Comparison of ENCODE assay signal across 31 cellular contexts in the genomic region with DNA sequence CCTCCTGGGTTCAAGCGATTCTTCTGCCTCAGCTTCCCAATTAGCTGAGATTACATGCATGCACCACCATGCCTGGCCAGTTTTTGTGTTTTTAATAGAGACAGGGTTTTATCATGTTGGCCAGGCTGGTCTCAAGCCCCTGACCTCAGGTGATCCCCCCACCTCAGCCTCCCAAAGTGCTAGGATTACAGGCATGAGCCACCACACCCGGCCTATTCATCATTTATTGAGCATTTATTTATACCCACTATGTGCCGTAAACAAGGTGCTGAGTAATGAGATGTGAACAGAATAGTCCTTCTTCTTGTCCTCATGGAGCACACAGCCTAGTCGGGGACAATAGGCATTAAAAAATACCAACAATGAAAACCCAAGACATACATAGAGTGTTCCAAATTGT. TPM values are rescaled to one million over a fixed set of nuclear protein-coding genes. Genes with fewer than 3 reads are reported as not detected.
DNase-seq lines count a peak whose midpoint lies in the region; ATAC-seq and TF ChIP-seq lines count a peak whose summit lies in the region.
"Had no signal": no experiment of that assay in that cellular context is flagged by ENCODE, and none has a peak within 500 bp of the region (broad histone marks: within the 10 kb centered on the region; RNA-seq: fewer than 3 reads in every experiment).

No MANE protein-coding gene starts in this region.

- no peak overlapping the region for H4K91ac ChIP-seq in trophoblast cell (ENCODE audit: low read depth, low read length)

- TF ChIP-seq POLR2A in esophagus squamous epithelium (IDR thresholded peaks at IDR 0.05), result no peak
- TF ChIP-seq POLR2A in transverse colon (IDR thresholded peaks at IDR 0.05), result no peak

- H3K14ac ChIP-seq in trophoblast cell (ENCODE audit: low read length), result no peak overlapping the region

- H2AFZ ChIP-seq in trophoblast cell (ENCODE audit: insufficient read depth, low read length, poor library complexity), result no peak overlapping the region
- H2AFZ ChIP-seq: parathyroid adenoma had no signal

- peaks cover 40% of the 10 kb centered on the region for H3K79me2 ChIP-seq in trophoblast cell (ENCODE audit: control insufficient read depth, insufficient read depth, low read length, poor library complexity)

- no peak for TF ChIP-seq CTCF in cardiac muscle cell (IDR thresholded peaks at IDR 0.05; ENCODE audit: low read depth, low read length)
- TF ChIP-seq CTCF in esophagus squamous epithelium (IDR thresholded peaks at IDR 0.05), result no peak
- TF ChIP-seq CTCF in transverse colon (IDR thresholded peaks at IDR 0.05), result no peak
- no peak for TF ChIP-seq CTCF in foreskin fibroblast (IDR thresholded peaks at IDR 0.05; ENCODE audit: low read depth, low read length)

- H3K9ac ChIP-seq in trophoblast cell (ENCODE audit: low read length), result no peak overlapping the region
- H3K9ac ChIP-seq: parathyroid adenoma had no signal

- no peak overlapping the region for H4K12ac ChIP-seq in trophoblast cell (ENCODE audit: low read depth, low read length)

- ATAC-seq in Right ventricle myocardium superior (ENCODE audit: poor library complexity), result no peak
- ATAC-seq: activated CD4-positive, alpha-beta T cell treated with anti-CD3 and anti-CD28 coated beads for 36 hours; activated CD8-positive, alpha-beta T cell treated with anti-CD3 and anti-CD28 coated beads for 36 hours; GM12878; right lobe of liver; upper lobe of right lung had no signal

- H3K4ac ChIP-seq in trophoblast cell (ENCODE audit: low read depth, low read length), result peak overlapping the region; percentile 74

- no peak overlapping the region for H3K18ac ChIP-seq in trophoblast cell (ENCODE audit: low read length)

- no peak overlapping the region for H3K4me3 ChIP-seq in cardiac muscle cell
- no peak overlapping the region for H3K4me3 ChIP-seq in esophagus squamous epithelium
- no peak overlapping the region for H3K4me3 ChIP-seq in trophoblast cell (ENCODE audit: low read depth, low read length)
- no peak overlapping the region for H3K4me3 ChIP-seq in transverse colon
- no peak overlapping the region for H3K4me3 ChIP-seq in foreskin fibroblast (ENCODE audit: low read depth in 1 of 2, low read length in 2 of 2)
- H3K4me3 ChIP-seq: GM12878, HAP-1, right lobe of liver, upper lobe of right lung had no signal

- no peak overlapping the region for H3K23ac ChIP-seq in trophoblast cell (ENCODE audit: low read length)

- no peak overlapping the region for H2BK5ac ChIP-seq in trophoblast cell (ENCODE audit: low read depth, low read length, poor library complexity)

- DNase-seq in cardiac muscle cell (ENCODE audit: low read depth in 1 of 2, low spot score in 1 of 2) (no peak), Right ventricle myocardium superior (no peak), esophagus squamous epithelium (lab: John Stamatoyannopoulos, UW) (no peak), trophoblast cell (no peak), transverse colon (no peak), foreskin fibroblast (no peak), ureter (ENCODE audit: low spot score) (no peak)
- no peak for DNase-seq in stimulated activated CD4-positive, alpha-beta T cell treated with anti-CD3 and anti-CD28 coated beads, Interleukin-15, amount 100 ng/mL, for 24 hours
- DNase-seq: 8988T; activated CD4-positive, alpha-beta T cell treated with anti-CD3 and anti-CD28 coated beads for 36 hours; activated CD8-positive, alpha-beta T cell treated with anti-CD3 and anti-CD28 coated beads for 36 hours; activated naive CD4-positive, alpha-beta T cell treated with anti-CD3 and anti-CD28 coated beads, Interleukin-2, amount 50 U/mL, for 16 hours; amygdala; COR-L47; cortex of kidney; effector memory CD4-positive, alpha-beta T cell; erythroblast; MV-4-11; NCI-H1436; NCI-H2081 treated with DMSO at 0.1 percent for 48 hours; NCI-H2227 treated with DMSO at 0.1 percent for 48 hours; NCI-H526 treated with DMSO at 0.1 percent for 48 hours; nephron progenitor cell; right lobe of liver; stimulated activated CD4-positive, alpha-beta T cell treated with anti-CD3 and anti-CD28 coated beads, Interleukin-4, amount 100 ng/mL, for 4 hours; upper lobe of right lung had no signal

- H2BK12ac ChIP-seq in trophoblast cell (ENCODE audit: low read length), result no peak overlapping the region

- H3K4me1 ChIP-seq in cardiac muscle cell (ENCODE audit: low read depth) (peaks cover 62% of the 10 kb centered on the region), esophagus squamous epithelium (peaks cover 52 to 96% (median 70%) of the 10 kb centered on the region in 3 donors), trophoblast cell (ENCODE audit: control insufficient read depth in 1 of 2, insufficient read depth in 2 of 2, low read length in 2 of 2) (peaks cover 48 to 63% of the 10 kb centered on the region in 2 experiments), transverse colon (peaks cover 76 to 83% (median 81%) of the 10 kb centered on the region in 4 donors)

- no peak overlapping the region for H3K4me2 ChIP-seq in trophoblast cell (ENCODE audit: low read length)

- no peak for TF ChIP-seq EP300 in transverse colon (IDR thresholded peaks at IDR 0.05; ENCODE audit: low read depth)

- in situ Hi-C loops in transverse colon (cut with MboI; ENCODE audit: low pct_ligation_motif_present in 1 of 4, low pct_unique_long_range_greater_than_20kb in 1 of 4, low sequenced_read_pairs in 3 of 4), result no loop called here

- WGBS in esophagus squamous epithelium, 2 donors, result 80 to 86% methylated on average over 4 of the region's 4 CpGs
- no CpG with 5 or more reads among the region's 4 CpGs for WGBS in trophoblast cell (ENCODE audit: extremely low coverage, insufficient coverage, insufficient read length)
- WGBS in transverse colon (ENCODE audit: low coverage in 1 of 2), 2 donors, result 72 to 93% methylated on average over 3 to 4 of the region's 4 CpGs

- peaks cover 53% of the 10 kb centered on the region for H3K79me1 ChIP-seq in trophoblast cell (ENCODE audit: low read length)

- no peak overlapping the region for H4K8ac ChIP-seq in trophoblast cell (ENCODE audit: low read depth, low read length)

- intact Hi-C loops in Right ventricle myocardium superior (cut with DNase I) (no loop called here), esophagus squamous epithelium (cut with DNase I) (no loop called here), transverse colon (cut with DNase I; ENCODE audit: low total_unique reads) (no loop called here)

- H2BK120ac ChIP-seq in trophoblast cell (ENCODE audit: insufficient read depth, low read length, poor library complexity), result no peak overlapping the region

- H3K9me3 ChIP-seq in cardiac muscle cell (ENCODE audit: low read depth) (no peaks in the 10 kb centered on the region), esophagus squamous epithelium (no peaks in the 10 kb centered on the region), trophoblast cell (ENCODE audit: insufficient read depth, low read depth, low read length) (no peaks in the 10 kb centered on the region), transverse colon (no peaks in the 10 kb centered on the region)
- H3K9me3 ChIP-seq: HAP-1, right lobe of liver, upper lobe of right lung had no signal

- H3K27me3 ChIP-seq in cardiac muscle cell, result no peaks in the 10 kb centered on the region
- H3K27me3 ChIP-seq in esophagus squamous epithelium, result no peaks in the 10 kb centered on the region
- no peaks in the 10 kb centered on the region for H3K27me3 ChIP-seq in trophoblast cell (ENCODE audit: insufficient read depth, low read length)
- no peaks in the 10 kb centered on the region for H3K27me3 ChIP-seq in transverse colon
- H3K27me3 ChIP-seq: right lobe of liver, upper lobe of right lung had no signal

- H3K36me3 ChIP-seq in cardiac muscle cell, result no peaks in the 10 kb centered on the region
- peaks cover 0 to 38% (median 0%) of the 10 kb centered on the region in 3 donors for H3K36me3 ChIP-seq in esophagus squamous epithelium
- peaks cover 22 to 28% of the 10 kb centered on the region in 2 experiments for H3K36me3 ChIP-seq in trophoblast cell (ENCODE audit: control insufficient read depth in 1 of 2, insufficient read depth in 2 of 2, low read length in 2 of 2)
- H3K36me3 ChIP-seq in transverse colon, result no peaks in the 10 kb centered on the region
- H3K36me3 ChIP-seq: right lobe of liver had no signal

- H2AK5ac ChIP-seq in trophoblast cell (ENCODE audit: low read length), result no peak overlapping the region

- H3K27ac ChIP-seq in cardiac muscle cell (peak overlapping the region; percentile 58), esophagus squamous epithelium (peak overlapping the region; percentile 47 to 100 (median 84)), trophoblast cell (ENCODE audit: low read depth, low read length) (no peak overlapping the region), transverse colon (peak overlapping the region; percentile 41 to 100 (median 99))
- H3K27ac ChIP-seq: C4-2B had no signal

RNA-seq across cellular contexts. Expression of a gene that starts 25.6 kb away (rescaled TPM):
- 391 and 465 TPM in 2 replicates for total RNA-seq in cardiac muscle cell
- polyA plus RNA-seq in cardiac muscle cell, result 70.2 and 77.4 TPM in 2 replicates
- total RNA-seq in Right ventricle myocardium superior, result 125 TPM
- total RNA-seq in esophagus squamous epithelium, result 100 to 1,000 TPM; 302 to 705 (median 414) TPM
- 442 and 468 TPM in 2 replicates for polyA plus RNA-seq in trophoblast cell (2013)
- total RNA-seq in transverse colon, result 1,000 to 10,000 TPM in 1 of 4 donors, 100 to 1,000 TPM in 3; 458 to 1,080 (median 723) TPM
- 656 TPM for total RNA-seq in ureter

RNA-seq across cellular contexts. Expression of a gene that starts 54.0 kb away (rescaled TPM):
- total RNA-seq in cardiac muscle cell, result 504 and 711 TPM in 2 replicates
- polyA plus RNA-seq in cardiac muscle cell, result 258 and 455 TPM in 2 replicates
- 644 TPM for total RNA-seq in Right ventricle myocardium superior
- 100 to 1,000 TPM; 437 to 578 (median 516) TPM for total RNA-seq in esophagus squamous epithelium
- polyA plus RNA-seq in trophoblast cell (2013), result 205 and 214 TPM in 2 replicates
- 100 to 1,000 TPM; 267 to 660 (median 460) TPM for total RNA-seq in transverse colon
- total RNA-seq in ureter, result 322 TPM

RNA-seq across cellular contexts. Expression of a gene that starts 55.3 kb away (rescaled TPM):
- 2.4 and 3.9 TPM in 2 replicates for total RNA-seq in cardiac muscle cell
- 4.6 and 7.7 TPM in 2 replicates for polyA plus RNA-seq in cardiac muscle cell
- 1.3 TPM for total RNA-seq in Right ventricle myocardium superior
- 1 to 10 TPM; 1.5 to 4.2 (median 2.7) TPM for total RNA-seq in esophagus squamous epithelium
- 0.56 and 0.72 TPM in 2 replicates for polyA plus RNA-seq in trophoblast cell (2013)
- total RNA-seq in transverse colon, result 10 to 100 TPM in 2 of 4 donors, 1 to 10 TPM in 1, not detected in 1; 4.0 to 49.0 (median 11.1) TPM
- 9.0 TPM for total RNA-seq in ureter
- total RNA-seq: fibroblast of villous mesenchyme had no signal
